In the genomic region with DNA sequence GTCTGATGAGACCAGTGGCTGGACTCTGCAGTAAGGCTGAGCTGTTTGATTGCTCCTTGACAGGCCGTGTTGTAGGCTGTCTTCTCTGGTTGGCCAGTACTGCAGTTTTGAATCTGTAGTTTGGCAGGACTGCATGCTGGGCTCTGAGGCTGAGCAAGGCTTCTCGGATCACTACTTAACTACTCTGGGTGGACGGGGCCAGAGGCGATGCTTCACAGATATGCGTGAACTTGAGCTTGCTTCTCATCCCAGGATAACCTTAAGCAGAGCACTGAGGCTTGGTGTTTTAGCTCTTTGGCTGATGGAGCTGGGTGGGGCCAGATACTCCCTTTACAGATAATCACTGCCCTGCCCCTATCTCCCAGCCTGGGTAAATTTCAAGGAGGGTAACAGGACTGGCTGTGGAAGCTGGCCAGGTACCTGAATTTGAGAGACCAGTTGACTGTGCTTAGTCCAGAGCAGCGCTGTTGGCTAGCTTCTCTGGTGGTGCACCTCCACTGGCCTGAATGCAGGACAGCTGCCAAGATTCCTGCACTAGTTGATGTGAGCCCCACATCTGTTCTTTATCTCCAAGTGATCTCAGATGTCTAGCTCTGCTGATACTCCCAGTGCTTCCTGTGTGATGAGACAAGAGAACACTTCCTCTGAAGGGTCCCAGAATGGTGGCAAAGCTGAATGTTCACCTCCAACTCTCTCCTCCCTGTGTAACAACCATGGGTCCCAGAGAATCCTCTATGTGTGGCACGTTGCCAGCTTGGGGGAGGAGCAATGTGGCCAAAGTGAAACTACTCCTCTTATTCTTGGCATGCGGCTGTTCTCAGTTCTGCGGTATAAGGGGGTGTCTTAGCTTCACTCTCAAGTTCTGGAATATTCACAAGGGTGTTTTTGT, we compare ENCODE assay signal across 7 cellular contexts. TPM values are rescaled to one million over a fixed set of nuclear protein-coding genes. Genes with fewer than 3 reads are reported as not detected.
DNase-seq lines count a peak whose midpoint lies in the region; ATAC-seq, FAIRE-seq and TF ChIP-seq lines count a peak whose summit lies in the region.

No MANE protein-coding gene starts in this region.

- H3K4me3 ChIP-seq in fibroblast of mammary gland (ENCODE audit: control insufficient read depth, low read depth, low read length) (peak overlapping the region; percentile 33), pancreas (peak overlapping the region in 1 of 4 donors; percentile 3), upper lobe of left lung (peak overlapping the region in 2 of 4 donors; percentile 26 to 34)

- H3K27me3 ChIP-seq in pancreas (no peaks in the 10 kb centered on the region), upper lobe of left lung (no peaks in the 10 kb centered on the region)

- H3K27ac ChIP-seq in pancreas = peak overlapping the region in 2 of 4 donors; percentile 25 to 38
- H3K27ac ChIP-seq in upper lobe of left lung = peak overlapping the region; percentile 27 to 71 (median 30)

- TF ChIP-seq POLR2A in upper lobe of left lung (IDR thresholded peaks at IDR 0.05) = no peak

- intact Hi-C loops in pancreas (cut with DNase I) = no loop called here

- H3K9me3 ChIP-seq in pancreas = no peaks in the 10 kb centered on the region
- no peaks in the 10 kb centered on the region for H3K9me3 ChIP-seq in upper lobe of left lung

- no peaks in the 10 kb centered on the region for H3K36me3 ChIP-seq in pancreas
- no peaks in the 10 kb centered on the region for H3K36me3 ChIP-seq in upper lobe of left lung

- TF ChIP-seq CTCF in fibroblast of mammary gland (conservative IDR thresholded peaks at IDR 0.05; ENCODE audit: control insufficient read depth, insufficient read depth, low read depth, low read length) (no peak), pancreas (IDR thresholded peaks at IDR 0.05) (no peak), upper lobe of left lung (IDR thresholded peaks at IDR 0.05) (no peak)

- ATAC-seq in GM21390 (IDR thresholded peaks at IDR 0.05; ENCODE audit: unreplicated experiment) (peak; percentile 57), pancreas (peak in 3 of 4 donors; percentile 79 to 83 (median 79)), upper lobe of left lung (ENCODE audit: low FRiP score in 2 of 2) (peak; percentile 71 to 83), GM18873 (IDR thresholded peaks at IDR 0.05; ENCODE audit: low FRiP score, unreplicated experiment) (no peak)

- TF ChIP-seq EP300 in upper lobe of left lung (IDR thresholded peaks at IDR 0.05) = no peak

- 44 to 51% methylated on average over 9 of the region's 9 CpGs for WGBS in pancreas, 2 donors
- WGBS in upper lobe of left lung, 2 donors = 43 to 44% methylated on average over 6 to 9 of the region's 9 CpGs

- peak; percentile 3 for DNase-seq in NCI-H1105 treated with DMSO at 0.1 percent for 48 hours (lab: John Stamatoyannopoulos, UW)
- peak; percentile 29 for DNase-seq in activated T-cell treated with anti-CD3 and anti-CD28 coated beads for 48 hours (ENCODE audit: low read depth)
- DNase-seq in fibroblast of mammary gland (ENCODE audit: low read depth) = peak; percentile 73
- DNase-seq in pancreas = peak; percentile 19 to 67 (median 53)
- peak in 1 of 2 donors; percentile 62 for DNase-seq in upper lobe of left lung

- FAIRE-seq in pancreas (lab: Jason Lieb, UNC) = no peak

- peaks cover 0 to 7% (median 0%) of the 10 kb centered on the region in 3 donors for H3K4me1 ChIP-seq in pancreas
- peaks cover 5 to 16% (median 11%) of the 10 kb centered on the region in 4 donors for H3K4me1 ChIP-seq in upper lobe of left lung

RNA-seq across cellular contexts. Expression of gene RPL39L, which starts 37.9 kb away (rescaled TPM):
- total RNA-seq in pancreas (1 to 10 TPM in 1 of 6 donors, under 1 TPM in 5; 0.31 to 1.5 (median 0.81) TPM), upper lobe of left lung (1 to 10 TPM; 1.6 to 8.2 (median 4.8) TPM)
- polyA plus RNA-seq in pancreas = 1 to 10 TPM in 1 of 2 donors, under 1 TPM in 1; 0.99 to 2.2 TPM
